Comparison of ENCODE assay signal across 10 cellular contexts in the genomic region with DNA sequence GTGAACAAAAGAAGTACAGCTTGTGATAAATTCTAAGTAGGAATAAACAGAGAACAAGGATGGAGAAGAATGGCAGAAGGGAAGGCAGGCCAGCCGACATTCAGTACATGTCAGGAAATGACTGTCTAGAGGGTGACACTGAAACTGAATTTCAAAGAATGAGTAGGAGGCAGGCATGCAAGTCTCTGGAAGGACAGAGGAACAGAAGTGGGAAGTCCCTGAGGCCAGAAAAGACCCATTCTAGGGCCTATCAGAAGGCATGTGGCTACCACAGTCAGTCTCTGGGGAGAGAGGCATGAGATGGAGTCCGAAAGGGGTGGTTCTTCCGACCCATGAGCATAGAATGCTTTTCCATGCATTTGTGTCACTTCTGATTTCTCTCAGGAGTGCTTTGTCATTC.
DNase-seq lines count a peak whose midpoint lies in the region; ATAC-seq and TF ChIP-seq lines count a peak whose summit lies in the region.
"Had no signal": no experiment of that assay in that cellular context is flagged by ENCODE, and none has a peak within 500 bp of the region (broad histone marks: within the 10 kb centered on the region; RNA-seq: fewer than 3 reads in every experiment).

No MANE protein-coding gene starts in this region.

- peak; percentile 55 for ATAC-seq in activated naive CD4-positive, alpha-beta T cell treated with anti-CD3 and anti-CD28 coated beads, Interleukin-2, amount 50 U/mL, for 72 hours
- peak; percentile 98 for ATAC-seq in HG02610 (IDR thresholded peaks at IDR 0.05; ENCODE audit: unreplicated experiment)
- ATAC-seq in HG03442 (IDR thresholded peaks at IDR 0.05; ENCODE audit: unreplicated experiment), result peak; percentile 96
- peak; percentile 87 for ATAC-seq in upper lobe of right lung

- H3K9me3 Mint-ChIP-seq in activated naive CD4-positive, alpha-beta T cell treated with anti-CD3 and anti-CD28 coated beads, Interleukin-2, amount 50 U/mL, for 72 hours, result no peaks in the 10 kb centered on the region
- no peaks in the 10 kb centered on the region for H3K9me3 Mint-ChIP-seq in endothelial cell (ENCODE audit: unreplicated experiment)

- peaks cover 7% of the 10 kb centered on the region for H3K4me1 ChIP-seq in upper lobe of right lung
- no peaks in the 10 kb centered on the region for H3K4me1 ChIP-seq in thyroid gland

- intact Hi-C loops in upper lobe of right lung (cut with DNase I) (no loop called here), thyroid gland (cut with DNase I) (no loop called here)

- H3K27me3 ChIP-seq in upper lobe of right lung (no peaks in the 10 kb centered on the region), thyroid gland (no peaks in the 10 kb centered on the region)

- peaks cover 8% of the 10 kb centered on the region for H3K4me1 Mint-ChIP-seq in endothelial cell (ENCODE audit: unreplicated experiment)

- H3K36me3 ChIP-seq in upper lobe of right lung (no peaks in the 10 kb centered on the region), thyroid gland (no peaks in the 10 kb centered on the region)

- H3K4me3 Mint-ChIP-seq in endothelial cell (ENCODE audit: unreplicated experiment), result no peak overlapping the region

- peaks cover 2% of the 10 kb centered on the region for H3K27me3 Mint-ChIP-seq in endothelial cell (ENCODE audit: unreplicated experiment)

- no peak for TF ChIP-seq POLR2A in thyroid gland (IDR thresholded peaks at IDR 0.05)

- no peak for TF ChIP-seq CTCF in upper lobe of right lung (IDR thresholded peaks at IDR 0.05)
- TF ChIP-seq CTCF in endothelial cell (IDR thresholded peaks at IDR 0.05; ENCODE audit: unreplicated experiment), result no peak
- no peak for TF ChIP-seq CTCF in thyroid gland (IDR thresholded peaks at IDR 0.05)

- no peaks in the 10 kb centered on the region for H3K36me3 Mint-ChIP-seq in activated naive CD4-positive, alpha-beta T cell treated with anti-CD3 and anti-CD28 coated beads, Interleukin-2, amount 50 U/mL, for 72 hours
- no peaks in the 10 kb centered on the region for H3K36me3 Mint-ChIP-seq in endothelial cell (ENCODE audit: low read depth, unreplicated experiment)

- DNase-seq in activated naive CD4-positive, alpha-beta T cell treated with anti-CD3 and anti-CD28 coated beads, Interleukin-2, amount 50 U/mL, for 72 hours (ENCODE audit: low spot score in 2 of 2), result no peak
- DNase-seq in activated naive CD4-positive, alpha-beta T cell treated with Interleukin-2 at 50 U/mL for 16 hours, result no peak
- DNase-seq in upper lobe of right lung (no peak), NCI-H187 (lab: John Stamatoyannopoulos, UW) (no peak), endothelial cell (ENCODE audit: low spot score) (no peak), thyroid gland (no peak)
- DNase-seq: GDM1 had no signal

- H3K27ac ChIP-seq in upper lobe of right lung (no peak overlapping the region), thyroid gland (no peak overlapping the region)
- H3K27ac ChIP-seq: 22Rv1 had no signal

- H3K4me3 ChIP-seq in upper lobe of right lung, result no peak overlapping the region
- H3K4me3 ChIP-seq in thyroid gland (replicated peaks in 1 of 3), result no peak overlapping the region

- 72 to 85% methylated on average over 3 of the region's 3 CpGs for WGBS in thyroid gland, 2 donors

- H3K9me3 ChIP-seq in upper lobe of right lung (no peaks in the 10 kb centered on the region), thyroid gland (no peaks in the 10 kb centered on the region)

- no peak overlapping the region for H3K27ac Mint-ChIP-seq in activated naive CD4-positive, alpha-beta T cell treated with anti-CD3 and anti-CD28 coated beads, Interleukin-2, amount 50 U/mL, for 72 hours
- no peak overlapping the region for H3K27ac Mint-ChIP-seq in endothelial cell (ENCODE audit: unreplicated experiment)
